Comparison of ENCODE assay signal across 14 cellular contexts in genomic region chr9:94085062-94085639, GRCh38. TPM values are rescaled to one million over a fixed set of nuclear protein-coding genes. Genes with fewer than 3 reads are reported as not detected.
DNase-seq lines count a peak whose midpoint lies in the region; ATAC-seq and TF ChIP-seq lines count a peak whose summit lies in the region.
"Had no signal": no experiment of that assay in that cellular context is flagged by ENCODE, and none has a peak within 500 bp of the region (broad histone marks: within the 10 kb centered on the region; RNA-seq: fewer than 3 reads in every experiment).

No MANE protein-coding gene starts in this region.

- 81 to 88% methylated on average over 6 of the region's 6 CpGs for WGBS in testis, 2 donors

- H3K4me3 ChIP-seq in breast epithelium (no peak overlapping the region), testis (no peak overlapping the region)
- H3K4me3 ChIP-seq in CD8-positive, alpha-beta T cell (ENCODE audit: low read depth, low read length), result no peak overlapping the region
- H3K4me3 ChIP-seq: Peyer's patch had no signal

- H3K4me3 Mint-ChIP-seq in MCF 10A (ENCODE audit: unreplicated experiment), result peak overlapping the region; percentile 47
- no peak overlapping the region for H3K4me3 Mint-ChIP-seq in natural killer cell treated with Interleukin-12 subunit alpha and Interleukin-12 subunit beta and Interleukin-15 and Interleukin-18, amount 100 ng/mL, for 72 hours
- H3K4me3 Mint-ChIP-seq in CD8-positive, alpha-beta T cell, result no peak overlapping the region
- H3K4me3 Mint-ChIP-seq: activated T-cell treated with anti-CD3 and anti-CD28 coated beads, Interleukin-2, amount 50 U/mL, for 72 hours had no signal

- no peaks in the 10 kb centered on the region for H3K9me3 Mint-ChIP-seq in MCF 10A (ENCODE audit: unreplicated experiment)
- H3K9me3 Mint-ChIP-seq in natural killer cell treated with Interleukin-12 subunit alpha and Interleukin-12 subunit beta and Interleukin-15 and Interleukin-18, amount 100 ng/mL, for 72 hours, result no peaks in the 10 kb centered on the region
- no peaks in the 10 kb centered on the region for H3K9me3 Mint-ChIP-seq in CD8-positive, alpha-beta T cell
- H3K9me3 Mint-ChIP-seq: activated T-cell treated with anti-CD3 and anti-CD28 coated beads, Interleukin-2, amount 50 U/mL, for 72 hours; neural crest cell had no signal

- TSS peak; percentile 70 for BruUV-seq in MCF 10A (replicated peaks; lab: Mats Ljungman, UMichigan)

- no peaks in the 10 kb centered on the region for H3K9me3 ChIP-seq in breast epithelium
- no peaks in the 10 kb centered on the region for H3K9me3 ChIP-seq in testis
- H3K9me3 ChIP-seq in CD8-positive, alpha-beta T cell (ENCODE audit: low read length), result no peaks in the 10 kb centered on the region
- H3K9me3 ChIP-seq: heart right ventricle, Peyer's patch had no signal

- TF ChIP-seq POLR2A in breast epithelium (IDR thresholded peaks at IDR 0.05), result no peak
- TF ChIP-seq POLR2A in testis (IDR thresholded peaks at IDR 0.05), result no peak

- H3K27ac ChIP-seq in breast epithelium (no peak overlapping the region), testis (no peak overlapping the region)
- H3K27ac ChIP-seq in CD8-positive, alpha-beta T cell (ENCODE audit: low read depth, low read length), result no peak overlapping the region
- H3K27ac ChIP-seq: Peyer's patch had no signal

- POLR2A ChIA-PET in MCF 10A (lab: Yijun Ruan, JAX), result interaction anchor here (0.6 to 4.6 kb wide), 7 partner anchors 11 to 792 kb away, joined by 3 to 39 read pairs (median 8); no protein-coding TSS in a partner anchor
- POLR2A ChIA-PET in GM10248 (lab: Yijun Ruan, JAX), result no interaction called here
- POLR2A ChIA-PET in CD8-positive, alpha-beta T cell (lab: Charles Lee), result interaction anchor here (0.7 kb wide), 1 partner anchor 149 kb away, joined by 3 read pairs; no protein-coding TSS in a partner anchor

- TF ChIP-seq CTCF in MCF 10A (IDR thresholded peaks at IDR 0.05; ENCODE audit: unreplicated experiment), result no peak
- no peak for TF ChIP-seq CTCF in breast epithelium (IDR thresholded peaks at IDR 0.05)
- TF ChIP-seq CTCF in testis (IDR thresholded peaks at IDR 0.05), result no peak
- no peak for TF ChIP-seq CTCF in GM10248 (IDR thresholded peaks at IDR 0.05; ENCODE audit: control extremely low read depth, extremely low read depth, low read depth, missing control alignments)
- TF ChIP-seq CTCF in CD8-positive, alpha-beta T cell (IDR thresholded peaks at IDR 0.05), result no peak

- no peaks in the 10 kb centered on the region for H3K27me3 ChIP-seq in breast epithelium
- no peaks in the 10 kb centered on the region for H3K27me3 ChIP-seq in testis
- no peaks in the 10 kb centered on the region for H3K27me3 ChIP-seq in CD8-positive, alpha-beta T cell (ENCODE audit: insufficient read depth, low read length)
- H3K27me3 ChIP-seq: heart right ventricle, Peyer's patch had no signal

- H3K4me1 Mint-ChIP-seq in MCF 10A (ENCODE audit: insufficient read depth, unreplicated experiment), result peaks cover 23% of the 10 kb centered on the region
- peaks cover 0 to 5% of the 10 kb centered on the region in 2 donors for H3K4me1 Mint-ChIP-seq in natural killer cell treated with Interleukin-12 subunit alpha and Interleukin-12 subunit beta and Interleukin-15 and Interleukin-18, amount 100 ng/mL, for 72 hours (ENCODE audit: low read depth in 2 of 2)
- no peaks in the 10 kb centered on the region for H3K4me1 Mint-ChIP-seq in CD8-positive, alpha-beta T cell (ENCODE audit: low read depth)

- H3K36me3 Mint-ChIP-seq in MCF 10A (ENCODE audit: insufficient read depth, unreplicated experiment), result peaks cover 8% of the 10 kb centered on the region
- H3K36me3 Mint-ChIP-seq in natural killer cell treated with Interleukin-12 subunit alpha and Interleukin-12 subunit beta and Interleukin-15 and Interleukin-18, amount 100 ng/mL, for 72 hours, result no peaks in the 10 kb centered on the region
- peaks cover 8% of the 10 kb centered on the region for H3K36me3 Mint-ChIP-seq in CD8-positive, alpha-beta T cell

- peak overlapping the region; percentile 85 for H3K27ac Mint-ChIP-seq in MCF 10A (ENCODE audit: low read depth, unreplicated experiment)
- H3K27ac Mint-ChIP-seq in natural killer cell treated with Interleukin-12 subunit alpha and Interleukin-12 subunit beta and Interleukin-15 and Interleukin-18, amount 100 ng/mL, for 72 hours, result no peak overlapping the region
- no peak overlapping the region for H3K27ac Mint-ChIP-seq in CD8-positive, alpha-beta T cell
- H3K27ac Mint-ChIP-seq: activated T-cell treated with anti-CD3 and anti-CD28 coated beads, Interleukin-2, amount 50 U/mL, for 72 hours had no signal

- H3K27me3 Mint-ChIP-seq in MCF 10A (ENCODE audit: insufficient read depth, unreplicated experiment), result no peaks in the 10 kb centered on the region
- H3K27me3 Mint-ChIP-seq in natural killer cell treated with Interleukin-12 subunit alpha and Interleukin-12 subunit beta and Interleukin-15 and Interleukin-18, amount 100 ng/mL, for 72 hours, result no peaks in the 10 kb centered on the region
- H3K27me3 Mint-ChIP-seq in CD8-positive, alpha-beta T cell (ENCODE audit: low read depth), result no peaks in the 10 kb centered on the region

- CTCF ChIA-PET in MCF 10A (lab: Yijun Ruan, JAX), result interaction anchor here (0.7 to 2.8 kb wide), 7 partner anchors 10 to 128 kb away, joined by 3 to 13 read pairs (median 3); no protein-coding TSS in a partner anchor
- CTCF ChIA-PET in GM10248 (lab: Yijun Ruan, JAX), result interaction anchor here (1.1 to 5.7 kb wide), 5 partner anchors 11 to 128 kb away, joined by 3 to 29 read pairs (median 9); no protein-coding TSS in a partner anchor
- CTCF ChIA-PET in CD8-positive, alpha-beta T cell (lab: Charles Lee), result interaction anchor here (0.6 to 4.3 kb wide), 3 partner anchors 19 to 128 kb away, joined by 3 to 24 read pairs (median 5); no protein-coding TSS in a partner anchor

- intact Hi-C loops in MCF 10A (cut with micrococcal nuclease) (loop anchor here (2.0 kb wide), 1 partner anchor 82 kb away; no protein-coding TSS in a partner anchor), breast epithelium (cut with DNase I; ENCODE audit: low total_unique reads) (no loop called here), testis (cut with DNase I; ENCODE audit: low total_unique reads) (no loop called here)
- intact Hi-C loops in CD8-positive, alpha-beta T cell (cut with DNase I, micrococcal nuclease), result no loop called here

- ATAC-seq in natural killer cell treated with Interleukin-12 subunit alpha and Interleukin-12 subunit beta and Interleukin-15 and Interleukin-18, amount 100 ng/mL, for 72 hours, result no peak
- no peak for ATAC-seq in CD8-positive, alpha-beta T cell

- no peak for DNase-seq in MCF 10A (ENCODE audit: unreplicated experiment)
- no peak for DNase-seq in breast epithelium (ENCODE audit: low spot score in 2 of 2)
- peak; percentile 73 for DNase-seq in SW480 (ENCODE audit: low spot score)
- peak; percentile 74 for DNase-seq in iPS DF 4.7 (ENCODE audit: extremely low read depth, low spot score)
- DNase-seq in testis, result peak; percentile 54
- DNase-seq in GM10248 (ENCODE audit: extremely low spot score), result no peak
- no peak for DNase-seq in natural killer cell treated with Interleukin-12 subunit alpha and Interleukin-12 subunit beta and Interleukin-15 and Interleukin-18, amount 100 ng/mL, for 72 hours (ENCODE audit: low spot score)
- no peak for DNase-seq in CD8-positive, alpha-beta T cell
- DNase-seq: activated T-cell treated with anti-CD3 and anti-CD28 coated beads, Interleukin-2, amount 50 U/mL, for 72 hours; NCI-H1694; Peyer's patch; stimulated activated CD4-positive, alpha-beta T cell treated with anti-CD3 and anti-CD28 coated beads, Interleukin-2, amount 100 ng/mL, for 24 hours had no signal

- H3K36me3 ChIP-seq in breast epithelium (no peaks in the 10 kb centered on the region), testis (ENCODE audit: low read depth, missing control alignments) (no peaks in the 10 kb centered on the region)
- H3K36me3 ChIP-seq in CD8-positive, alpha-beta T cell (ENCODE audit: insufficient read depth, low read length), result no peaks in the 10 kb centered on the region
- H3K36me3 ChIP-seq: Peyer's patch had no signal

- H3K4me1 ChIP-seq in breast epithelium (no peaks in the 10 kb centered on the region), testis (peaks cover 30% of the 10 kb centered on the region)
- no peaks in the 10 kb centered on the region for H3K4me1 ChIP-seq in CD8-positive, alpha-beta T cell (ENCODE audit: insufficient read depth, low read length)
- H3K4me1 ChIP-seq: Peyer's patch had no signal

RNA-seq across cellular contexts. Expression of gene PTPDC1, which starts 0.9 kb away (rescaled TPM):
- 42.2 and 49.9 TPM in 2 replicates for total RNA-seq in MCF 10A (2022)
- total RNA-seq in breast epithelium, result 10 to 100 TPM; 11.4 to 12.1 (median 12.0) TPM
- 10 to 100 TPM; 32.3 to 35.0 TPM for total RNA-seq in testis
- polyA plus RNA-seq in testis (ENCODE audit: insufficient read depth, low read depth, low replicate concordance), result 18.3 TPM
- 1 to 10 TPM; 5.1 to 6.8 TPM for total RNA-seq in natural killer cell treated with Interleukin-12 subunit alpha and Interleukin-12 subunit beta and Interleukin-15 and Interleukin-18, amount 100 ng/mL, for 72 hours
- total RNA-seq in CD8-positive, alpha-beta T cell, result 1 to 10 TPM; 2.1 to 2.2 TPM

Comparison
In these comparisons a context has a peak if more than half of its experiments do, and no peak if none do; other contexts are left out.
1. DNase-seq: peak in SW480 (single experiment), iPS DF 4.7 (single experiment) and testis (single experiment); none in MCF 10A (single experiment), breast epithelium (0 of 2), GM10248 (single experiment), natural killer cell treated with Interleukin-12 subunit alpha and Interleukin-12 subunit beta and Interleukin-15 and Interleukin-18, amount 100 ng/mL, for 72 hours (single experiment) and CD8-positive, alpha-beta T cell (0 of 7).